ENCODE assay signal across 19 cellular contexts in genomic region chr3:178367817-178368617, GRCh38.
DNase-seq lines count a peak whose midpoint lies in the region; ATAC-seq, FAIRE-seq and TF ChIP-seq lines count a peak whose summit lies in the region.
"Had no signal": no experiment of that assay in that cellular context is flagged by ENCODE, and none has a peak within 500 bp of the region (broad histone marks: within the 10 kb centered on the region; RNA-seq: fewer than 3 reads in every experiment).

No MANE protein-coding gene starts in this region.

- no peak for TF ChIP-seq POLR2A in K562 (conservative IDR thresholded peaks at IDR 0.05)
- TF ChIP-seq POLR2A in HepG2 (IDR thresholded peaks at IDR 0.05; ENCODE audit: insufficient read depth in 1 of 2, low read depth in 2 of 2, low read length in 2 of 2), result no peak

- H3K4me1 Mint-ChIP-seq in naive thymus-derived CD8-positive, alpha-beta T cell, result peaks cover 1 to 7% (median 2%) of the 10 kb centered on the region in 4 donors

- no peaks in the 10 kb centered on the region for H3K36me3 ChIP-seq in K562 (ENCODE audit: control insufficient read depth, insufficient read depth, low read length)
- H3K36me3 ChIP-seq in HepG2 (replicated peaks in 1 of 2; ENCODE audit: control insufficient read depth in 1 of 2, insufficient read depth in 2 of 2, low read length in 2 of 2), result no peaks in the 10 kb centered on the region
- H3K36me3 ChIP-seq: HAP-1, lower lobe of right lung, suprapubic skin had no signal

- H3K27ac ChIP-seq in K562 (ENCODE audit: extremely low read depth, low read depth, low read length), result no peak overlapping the region
- H3K27ac ChIP-seq in HepG2 (ENCODE audit: extremely low read length, insufficient read depth, low read length), result no peak overlapping the region
- H3K27ac ChIP-seq: lower lobe of right lung, suprapubic skin had no signal

- CTCF ChIA-PET in K562 (lab: Yijun Ruan, JAX; ENCODE audit: low intra/inter-chr PET ratio), result no interaction called here
- CTCF ChIA-PET in HepG2 (lab: Yijun Ruan, JAX; ENCODE audit: low intra/inter-chr PET ratio, low total read pairs), result no interaction called here

- H3K9me3 Mint-ChIP-seq in naive thymus-derived CD8-positive, alpha-beta T cell, result peaks cover 7 to 23% (median 15%) of the 10 kb centered on the region in 9 donors

- WGBS in K562 (ENCODE audit: insufficient coverage, low coverage, missing lambda C conversion rate), result 9% methylated on average over 4 of the region's 4 CpGs
- WGBS in HepG2 (ENCODE audit: low lambda C conversion rate), result 1% methylated on average over 4 of the region's 4 CpGs

- intact Hi-C loops in K562 (cut with micrococcal nuclease), result no loop called here
- intact Hi-C loops in HepG2 (cut with micrococcal nuclease; ENCODE audit: unreplicated experiment), result no loop called here

- 0 out of 2 replicates have a peak, but pooled peaks cover 1% of the 10 kb centered on the region for H3K9me3 ChIP-seq in K562 (replicated peaks; ENCODE audit: control insufficient read depth, insufficient read depth, low read depth, low read length)
- H3K9me3 ChIP-seq in HepG2 (ENCODE audit: low read length), result no peaks in the 10 kb centered on the region
- H3K9me3 ChIP-seq: HAP-1, suprapubic skin had no signal

- H3K27ac Mint-ChIP-seq in naive thymus-derived CD8-positive, alpha-beta T cell, result peak overlapping the region in 1 of 10 donors; percentile 41
- H3K27ac Mint-ChIP-seq: activated naive CD8-positive, alpha-beta T cell; natural killer cell treated with Interleukin-12 subunit alpha and Interleukin-12 subunit beta and Interleukin-15 and Interleukin-18, amount 100 ng/mL, for 72 hours had no signal

- no peak for TF ChIP-seq RAD21 in K562 (CRISPR knock-in tag; conservative IDR thresholded peaks at IDR 0.05 in 1 of 2, IDR thresholded peaks at IDR 0.05 in 1 of 2)
- TF ChIP-seq RAD21 in HepG2 (CRISPR knock-in tag; IDR thresholded peaks at IDR 0.05), result no peak

- H3K27me3 ChIP-seq in K562 (ENCODE audit: control insufficient read depth in 2 of 2, insufficient read depth in 2 of 2, low read length in 2 of 2), result no peaks in the 10 kb centered on the region
- no peaks in the 10 kb centered on the region for H3K27me3 ChIP-seq in HepG2 (ENCODE audit: control insufficient read depth in 1 of 2, insufficient read depth in 2 of 2, low read length in 2 of 2)
- H3K27me3 ChIP-seq: suprapubic skin had no signal

- H3K4me1 ChIP-seq in K562 (replicated peaks in 1 of 2; ENCODE audit: control insufficient read depth in 2 of 2, insufficient read depth in 2 of 2, low read length in 2 of 2) (no peaks in the 10 kb centered on the region), HepG2 (ENCODE audit: insufficient read depth, low read length) (no peaks in the 10 kb centered on the region)
- H3K4me1 ChIP-seq: HAP-1 had no signal

- H3K4me3 ChIP-seq in AG10803 (ENCODE audit: low read length) (no peak overlapping the region), K562 (no peak overlapping the region), HepG2 (replicated peaks in 1 of 3; ENCODE audit: insufficient read depth in 1 of 3, low read depth in 2 of 3, low read length in 3 of 3) (no peak overlapping the region)
- H3K4me3 ChIP-seq: HAP-1, lower lobe of right lung, suprapubic skin had no signal

- H3K9ac ChIP-seq in K562 (ENCODE audit: insufficient read depth in 1 of 2, low read depth in 2 of 2, low read length in 2 of 2) (no peak overlapping the region), HepG2 (ENCODE audit: insufficient read depth, low read depth, low read length) (no peak overlapping the region)

- H3K4me3 Mint-ChIP-seq in naive thymus-derived CD8-positive, alpha-beta T cell, result no peak overlapping the region
- H3K4me3 Mint-ChIP-seq: activated naive CD8-positive, alpha-beta T cell; natural killer cell treated with Interleukin-12 subunit alpha and Interleukin-12 subunit beta and Interleukin-15 and Interleukin-18, amount 100 ng/mL, for 72 hours had no signal

- in situ Hi-C loops in K562 (cut with MboI) (no loop called here), HepG2 (cut with HindIII; ENCODE audit: extremely low pct_ligation_motif_present, low pct_unique_long_range_greater_than_20kb) (no loop called here)

- POLR2A ChIA-PET in K562 (lab: Yijun Ruan, JAX), result no interaction called here
- POLR2A ChIA-PET in HepG2 (lab: Yijun Ruan, JAX), result no interaction called here
- POLR2A ChIA-PET in naive thymus-derived CD8-positive, alpha-beta T cell (lab: Charles Lee), result no interaction called here

- BruUV-seq in K562 (replicated peaks; lab: Mats Ljungman, UMichigan) (no TSS peak), HepG2 (replicated peaks; lab: Mats Ljungman, UMichigan) (no TSS peak)

- no peak for ATAC-seq in K562
- no peak for ATAC-seq in HepG2
- ATAC-seq in HG03342 (IDR thresholded peaks at IDR 0.05; ENCODE audit: unreplicated experiment), result no peak
- no peak for ATAC-seq in naive thymus-derived CD8-positive, alpha-beta T cell
- ATAC-seq: lower lobe of right lung; natural killer cell treated with Interleukin-12 subunit alpha and Interleukin-12 subunit beta and Interleukin-15 and Interleukin-18, amount 100 ng/mL, for 72 hours had no signal

- H3K79me2 ChIP-seq in K562 (ENCODE audit: control insufficient read depth, insufficient read depth, low read length) (peaks cover 2% of the 10 kb centered on the region; the same call in 1 of the 3 replicates), HepG2 (ENCODE audit: insufficient read depth, low read length) (no peaks in the 10 kb centered on the region)

- H4K20me1 ChIP-seq in K562 (replicated peaks; ENCODE audit: control insufficient read depth, insufficient read depth, low read length) (no peaks in the 10 kb centered on the region), HepG2 (ENCODE audit: insufficient read depth, low read length) (no peaks in the 10 kb centered on the region)

- peaks cover 0 to 27% (median 19%) of the 10 kb centered on the region in 5 donors for H3K27me3 Mint-ChIP-seq in naive thymus-derived CD8-positive, alpha-beta T cell

- TF ChIP-seq EP300 in K562 (IDR thresholded peaks at IDR 0.05; ENCODE audit: low read length) (no peak), HepG2 (IDR thresholded peaks at IDR 0.05; ENCODE audit: low read depth in 2 of 2, low read length in 2 of 2) (no peak), HepG2 (CRISPR knock-in tag; IDR thresholded peaks at IDR 0.05; ENCODE audit: borderline replicate concordance) (no peak)

- DNase-seq in AG10803 (ENCODE audit: low read depth) (peak; percentile 70), NCI-H1694 treated with DMSO at 0.1 percent for 48 hours (lab: John Stamatoyannopoulos, UW) (peak; percentile 81), K562 (ENCODE audit: extremely low read depth in 1 of 4, low spot score in 3 of 4) (no peak), HepG2 (ENCODE audit: low spot score) (no peak), COR-L47 (lab: John Stamatoyannopoulos, UW) (no peak)
- no peak for DNase-seq in stimulated activated naive CD4-positive, alpha-beta T cell (lab: John Stamatoyannopoulos, UW)
- no peak for DNase-seq in naive thymus-derived CD8-positive, alpha-beta T cell
- DNase-seq: Calu3; erythroblast; KBM-7; lower lobe of right lung; NCI-H2107; stimulated activated CD4-positive, alpha-beta T cell treated with anti-CD3 and anti-CD28 coated beads, Interleukin-12 subunit alpha, Interleukin-12 subunit beta, amount 100 ng/mL, for 4 hours; SW 1271 had no signal

- no peak overlapping the region for H2AFZ ChIP-seq in K562 (ENCODE audit: low read depth, low read length)
- H2AFZ ChIP-seq in HepG2 (ENCODE audit: low read length), result no peak overlapping the region

- FAIRE-seq in K562 (lab: Jason Lieb, UNC), result no peak
- FAIRE-seq in HepG2 (lab: Jason Lieb, UNC), result no peak

- TF ChIP-seq CTCF in AG10803 (conservative IDR thresholded peaks at IDR 0.05; ENCODE audit: low read length), result no peak
- no peak for TF ChIP-seq CTCF in K562 (IDR thresholded peaks at IDR 0.05 in 2 of 3, conservative IDR thresholded peaks at IDR 0.05 in 1 of 3; ENCODE audit: insufficient read depth in 2 of 3, low read depth in 1 of 3, low read length in 3 of 3)
- no peak for TF ChIP-seq CTCF in HepG2 (CRISPR knock-in tag; IDR thresholded peaks at IDR 0.05)

- peaks cover 0 to 15% (median 5%) of the 10 kb centered on the region in 3 donors for H3K36me3 Mint-ChIP-seq in naive thymus-derived CD8-positive, alpha-beta T cell

- H3K4me2 ChIP-seq in K562 (ENCODE audit: insufficient read depth, low read length) (no peak overlapping the region), HepG2 (ENCODE audit: low read depth, low read length) (no peak overlapping the region)

- no peaks in the 10 kb centered on the region for H3K9me1 ChIP-seq in K562 (ENCODE audit: control insufficient read depth, insufficient read depth, low read length)

TF ChIP-seq in K562, 482 proteins besides CTCF, POLR2A, EP300 and RAD21 (continues in another document):
- no peak for TF ChIP-seq MTA3 (IDR thresholded peaks at IDR 0.05; ENCODE audit: borderline replicate concordance)
- no peak for TF ChIP-seq TBL1XR1 (IDR thresholded peaks at IDR 0.05; ENCODE audit: low read length in 2 of 2)

TF ChIP-seq in HepG2, 621 proteins besides CTCF, POLR2A, EP300 and RAD21:
- TF ChIP-seq AKAP8 (CRISPR knock-in tag; IDR thresholded peaks at IDR 0.05) (no peak), HNRNPK (IDR thresholded peaks at IDR 0.05; ENCODE audit: low read depth, low read length, poor library complexity, severe bottlenecking) (peak; percentile 98)
TF ChIP-seq in HepG2: peak in this region for 1.

Comparison
In these comparisons a context has a peak if more than half of its experiments do, and no peak if none do; other contexts are left out.
1. DNase-seq: peak in AG10803 (single experiment) and NCI-H1694 treated with DMSO at 0.1 percent for 48 hours (single experiment); none in K562 (0 of 4), HepG2 (single experiment), stimulated activated naive CD4-positive, alpha-beta T cell (0 of 6), naive thymus-derived CD8-positive, alpha-beta T cell (0 of 10) and COR-L47 (single experiment).